1 cellular context compared by ENCODE assay signal in genomic region chr14:102164241-102164641, GRCh38.
TF ChIP-seq lines count a peak whose summit lies in the region.

No MANE protein-coding gene starts in this region.

TF ChIP-seq in GM12878, 131 proteins besides CTCF, POLR2A, EP300 and RAD21:
- no peak for TF ChIP-seq TBL1XR1 (IDR thresholded peaks at IDR 0.05; ENCODE audit: low read depth, low read length)
- TF ChIP-seq RFX5 (IDR thresholded peaks at IDR 0.05; ENCODE audit: low read depth, low read length), result peak; percentile 86
- TF ChIP-seq EED (IDR thresholded peaks at IDR 0.05; ENCODE audit: low read depth), result no peak
- TF ChIP-seq CREB1 (IDR thresholded peaks at IDR 0.05; ENCODE audit: low read depth), result peak; percentile 61; the same call in 1 of the 2 replicates
- TF ChIP-seq SMC3 (IDR thresholded peaks at IDR 0.05; ENCODE audit: borderline replicate concordance, low read length), result no peak
- TF ChIP-seq SPI1 (IDR thresholded peaks at IDR 0.05; ENCODE audit: borderline replicate concordance, insufficient read depth, low read depth, low read length), result no peak
- TF ChIP-seq USF1 (IDR thresholded peaks at IDR 0.05; ENCODE audit: borderline replicate concordance, extremely low read length, insufficient read depth, low read depth, low read length), result peak; percentile 4
